22 cellular contexts compared by ENCODE assay signal in genomic region chr17:17132746-17133145, GRCh38.
DNase-seq lines count a peak whose midpoint lies in the region; ATAC-seq, FAIRE-seq and TF ChIP-seq lines count a peak whose summit lies in the region.
"Had no signal": no experiment of that assay in that cellular context is flagged by ENCODE, and none has a peak within 500 bp of the region (broad histone marks: within the 10 kb centered on the region; RNA-seq: fewer than 3 reads in every experiment).

No MANE protein-coding gene starts in this region.

- no peak for ATAC-seq in activated naive CD4-positive, alpha-beta T cell treated with anti-CD3 and anti-CD28 coated beads, Interleukin-2, amount 50 U/mL, for 72 hours
- ATAC-seq in K562 (no peak), GM18868 (IDR thresholded peaks at IDR 0.05; ENCODE audit: unreplicated experiment) (no peak)
- ATAC-seq in stimulated activated effector memory CD8-positive, alpha-beta T cell treated with anti-CD3 and anti-CD28 coated beads, Interleukin-12 subunit alpha, Interleukin-12 subunit beta, amount 100 ng/mL, for 72 hours: no peak
- ATAC-seq: GM12878, heart right ventricle had no signal

- no peaks in the 10 kb centered on the region for H3K9me3 ChIP-seq in K562 (replicated peaks; ENCODE audit: control insufficient read depth, insufficient read depth, low read depth, low read length)
- no peaks in the 10 kb centered on the region for H3K9me3 ChIP-seq in H9 (ENCODE audit: control insufficient read depth, low read depth, low read length)
- H3K9me3 ChIP-seq: heart right ventricle, left ventricle myocardium inferior, transverse colon had no signal

- H2BK20ac ChIP-seq in H9 (ENCODE audit: low read depth, low read length, poor library complexity, severe bottlenecking): no peak overlapping the region

- no peak overlapping the region for H2BK15ac ChIP-seq in H9 (ENCODE audit: low read depth, low read length)

- CTCF ChIA-PET in K562 (lab: Yijun Ruan, JAX; ENCODE audit: low intra/inter-chr PET ratio): no interaction called here

- H3K4me1 Mint-ChIP-seq in stimulated activated effector memory CD8-positive, alpha-beta T cell treated with anti-CD3 and anti-CD28 coated beads, Interleukin-12 subunit alpha, Interleukin-12 subunit beta, amount 100 ng/mL, for 72 hours: peaks cover 36% of the 10 kb centered on the region
- H3K4me1 Mint-ChIP-seq in H9: peaks cover 6 to 29% of the 10 kb centered on the region in 2 experiments

- no peak for TF ChIP-seq RAD21 in K562 (CRISPR knock-in tag; conservative IDR thresholded peaks at IDR 0.05 in 1 of 2, IDR thresholded peaks at IDR 0.05 in 1 of 2)

- POLR2A ChIA-PET in K562 (lab: Yijun Ruan, JAX): no interaction called here

- no peaks in the 10 kb centered on the region for H3K79me1 ChIP-seq in H9 (ENCODE audit: insufficient read depth, low read depth, low read length, poor library complexity, severe bottlenecking)

- H4K20me1 ChIP-seq in K562 (replicated peaks; ENCODE audit: control insufficient read depth, insufficient read depth, low read length) (0 out of 2 replicates have a peak, but pooled peaks cover 3% of the 10 kb centered on the region), H9 (ENCODE audit: control insufficient read depth, insufficient read depth, insufficient read length) (no peaks in the 10 kb centered on the region)

- H3K18ac ChIP-seq in H9 (ENCODE audit: insufficient read length, low read depth, low read length): no peak overlapping the region

- no peak overlapping the region for H3K4me3 ChIP-seq in K562
- H3K4me3 ChIP-seq: GM12878, heart right ventricle, left ventricle myocardium inferior, transverse colon had no signal

- H2AFZ ChIP-seq in K562 (ENCODE audit: low read depth, low read length) (no peak overlapping the region), H9 (ENCODE audit: low read length) (no peak overlapping the region)

- no peak overlapping the region for H2BK5ac ChIP-seq in H9 (ENCODE audit: insufficient read length, low read length)

- no peak for TF ChIP-seq POLR2A in K562 (conservative IDR thresholded peaks at IDR 0.05)

- DNase-seq in activated naive CD4-positive, alpha-beta T cell treated with anti-CD3 and anti-CD28 coated beads, Interleukin-2, amount 50 U/mL, for 72 hours (ENCODE audit: low spot score in 2 of 2): no peak
- DNase-seq in activated naive CD4-positive, alpha-beta T cell (lab: John Stamatoyannopoulos, UW): no peak
- no peak for DNase-seq in K562 (ENCODE audit: extremely low read depth in 1 of 4, low spot score in 3 of 4)
- no peak for DNase-seq in stimulated activated effector memory CD8-positive, alpha-beta T cell treated with anti-CD3 and anti-CD28 coated beads, Interleukin-12 subunit alpha, Interleukin-12 subunit beta, amount 100 ng/mL, for 72 hours (ENCODE audit: low spot score in 2 of 2)
- DNase-seq in NCI-H1436 treated with DMSO at 0.1 percent for 48 hours (lab: John Stamatoyannopoulos, UW): no peak
- DNase-seq in H9: no peak
- DNase-seq: central memory CD4-positive, alpha-beta T cell; COR-L47; DMS79 treated with DMSO at 0.1 percent for 48 hours; heart right ventricle; left ventricle myocardium inferior; NCI-H1092 treated with DMSO at 0.1 percent for 48 hours; NCI-H2107; NCI-H774; retina; stimulated activated CD4-positive, alpha-beta T cell treated with anti-CD3 and anti-CD28 coated beads, Interleukin-12 subunit alpha, Interleukin-12 subunit beta, amount 100 ng/mL, for 4 hours; stimulated activated CD4-positive, alpha-beta T cell treated with anti-CD3 and anti-CD28 coated beads, Interleukin-4, amount 100 ng/mL, for 4 hours; transverse colon had no signal

- H2BK12ac ChIP-seq in H9 (ENCODE audit: insufficient read length, low read depth, low read length): no peak overlapping the region

- H4K5ac ChIP-seq in H9 (ENCODE audit: insufficient read length, low read depth, low read length): no peak overlapping the region

- in situ Hi-C loops in K562 (cut with MboI): no loop called here

- peaks cover 0 to 3% of the 10 kb centered on the region in 2 experiments; a peak in 1 of 5 replicates for H3K4me1 ChIP-seq in K562 (replicated peaks in 1 of 2; ENCODE audit: control insufficient read depth in 2 of 2, insufficient read depth in 2 of 2, low read length in 2 of 2)
- H3K4me1 ChIP-seq in H9 (ENCODE audit: insufficient read depth, low read length): no peaks in the 10 kb centered on the region
- H3K4me1 ChIP-seq: transverse colon had no signal

- H3K4ac ChIP-seq in H9 (ENCODE audit: low read depth, low read length): no peak overlapping the region

- H3K23ac ChIP-seq in H9 (ENCODE audit: insufficient read length, low read depth, low read length): no peak overlapping the region

- H3K9me3 Mint-ChIP-seq in activated naive CD4-positive, alpha-beta T cell treated with anti-CD3 and anti-CD28 coated beads, Interleukin-2, amount 50 U/mL, for 72 hours: no peaks in the 10 kb centered on the region
- no peaks in the 10 kb centered on the region for H3K9me3 Mint-ChIP-seq in stimulated activated effector memory CD8-positive, alpha-beta T cell treated with anti-CD3 and anti-CD28 coated beads, Interleukin-12 subunit alpha, Interleukin-12 subunit beta, amount 100 ng/mL, for 72 hours
- no peaks in the 10 kb centered on the region; a peak in 1 of 5 replicates for H3K9me3 Mint-ChIP-seq in H9

- no peak overlapping the region for H3T11ph ChIP-seq in H9 (ENCODE audit: low read length)

- H2AK5ac ChIP-seq in H9 (ENCODE audit: insufficient read length, low read length): no peak overlapping the region

- no peak overlapping the region for H3K56ac ChIP-seq in H9 (ENCODE audit: insufficient read length, low read depth, low read length)

- H3K23me2 ChIP-seq in H9 (ENCODE audit: insufficient read length, low read depth, low read length, poor library complexity, severe bottlenecking): no peaks in the 10 kb centered on the region

- WGBS in K562 (ENCODE audit: insufficient coverage, low coverage, missing lambda C conversion rate): 91% methylated on average over 6 of the region's 8 CpGs
- no CpG with 5 or more reads among the region's 8 CpGs for WGBS in H9 (ENCODE audit: extremely low coverage, insufficient read length, low lambda C conversion rate)

- no peak overlapping the region for H4K91ac ChIP-seq in H9 (ENCODE audit: insufficient read length, low read depth, low read length)

- H3K9me1 ChIP-seq in K562 (ENCODE audit: control insufficient read depth, insufficient read depth, low read length): no peaks in the 10 kb centered on the region

- H3K27me3 ChIP-seq in K562 (ENCODE audit: control insufficient read depth in 2 of 2, insufficient read depth in 2 of 2, low read length in 2 of 2): no peaks in the 10 kb centered on the region
- no peaks in the 10 kb centered on the region for H3K27me3 ChIP-seq in layer of hippocampus (ENCODE audit: control insufficient read depth, insufficient read depth, low read length)
- no peaks in the 10 kb centered on the region for H3K27me3 ChIP-seq in H9 (ENCODE audit: insufficient read depth, low read length)
- H3K27me3 ChIP-seq: heart right ventricle, transverse colon had no signal

- no peak for TF ChIP-seq CTCF in K562 (IDR thresholded peaks at IDR 0.05 in 2 of 3, conservative IDR thresholded peaks at IDR 0.05 in 1 of 3; ENCODE audit: insufficient read depth in 2 of 3, low read depth in 1 of 3, low read length in 3 of 3)
- TF ChIP-seq CTCF in H9 (conservative IDR thresholded peaks at IDR 0.05): no peak

- intact Hi-C loops in K562 (cut with micrococcal nuclease): no loop called here

- H3K36me3 Mint-ChIP-seq in activated naive CD4-positive, alpha-beta T cell treated with anti-CD3 and anti-CD28 coated beads, Interleukin-2, amount 50 U/mL, for 72 hours: no peaks in the 10 kb centered on the region
- peaks cover 45% of the 10 kb centered on the region for H3K36me3 Mint-ChIP-seq in stimulated activated effector memory CD8-positive, alpha-beta T cell treated with anti-CD3 and anti-CD28 coated beads, Interleukin-12 subunit alpha, Interleukin-12 subunit beta, amount 100 ng/mL, for 72 hours
- peaks cover 6 to 13% (median 10%) of the 10 kb centered on the region in 3 experiments; a peak in 6 of 7 replicates for H3K36me3 Mint-ChIP-seq in H9 (ENCODE audit: insufficient read depth in 1 of 3, low read depth in 3 of 3)

- H3K4me3 Mint-ChIP-seq in stimulated activated effector memory CD8-positive, alpha-beta T cell treated with anti-CD3 and anti-CD28 coated beads, Interleukin-12 subunit alpha, Interleukin-12 subunit beta, amount 100 ng/mL, for 72 hours: no peak overlapping the region
- H3K4me3 Mint-ChIP-seq in H9: no peak overlapping the region

- 0 out of 3 replicates have a peak, but pooled peaks cover 4% of the 10 kb centered on the region for H3K36me3 ChIP-seq in K562 (ENCODE audit: control insufficient read depth, insufficient read depth, low read length)

- no peaks in the 10 kb centered on the region for H3K79me2 ChIP-seq in K562 (ENCODE audit: control insufficient read depth, insufficient read depth, low read length)
- no peaks in the 10 kb centered on the region for H3K79me2 ChIP-seq in H9 (ENCODE audit: insufficient read depth, low read length)

- H4K8ac ChIP-seq in H9 (replicated peaks; ENCODE audit: insufficient read length, low read depth, low read length): no peak overlapping the region

- H3K9ac ChIP-seq in K562 (ENCODE audit: insufficient read depth in 1 of 2, low read depth in 2 of 2, low read length in 2 of 2) (no peak overlapping the region), H9 (ENCODE audit: extremely low read depth, insufficient read length, low read length) (no peak overlapping the region)

- no peaks in the 10 kb centered on the region for H3K27me3 Mint-ChIP-seq in H9 (ENCODE audit: low read depth)

- FAIRE-seq in K562 (lab: Jason Lieb, UNC): no peak
- FAIRE-seq: A204.1, GM12878 had no signal

- H3K27ac ChIP-seq in K562 (ENCODE audit: extremely low read depth, low read depth, low read length): no peak overlapping the region
- peak overlapping the region; percentile 81 for H3K27ac ChIP-seq in layer of hippocampus (ENCODE audit: low read depth, low read length)
- H3K27ac ChIP-seq in H9 (ENCODE audit: insufficient read length, low read depth, low read length): no peak overlapping the region
- H3K27ac ChIP-seq: heart right ventricle, left ventricle myocardium inferior, transverse colon had no signal

- no peak overlapping the region for H2BK120ac ChIP-seq in H9 (ENCODE audit: low read depth, low read length, poor library complexity, severe bottlenecking)

- H3K4me2 ChIP-seq in K562 (ENCODE audit: insufficient read depth, low read length): no peak overlapping the region
- H3K4me2 ChIP-seq in H9 (ENCODE audit: insufficient read depth, insufficient read length, low read length): no peak overlapping the region

- H3K27ac Mint-ChIP-seq in activated naive CD4-positive, alpha-beta T cell treated with anti-CD3 and anti-CD28 coated beads, Interleukin-2, amount 50 U/mL, for 72 hours: peak overlapping the region; percentile 38 to 82
- peak overlapping the region; percentile 58 for H3K27ac Mint-ChIP-seq in stimulated activated effector memory CD8-positive, alpha-beta T cell treated with anti-CD3 and anti-CD28 coated beads, Interleukin-12 subunit alpha, Interleukin-12 subunit beta, amount 100 ng/mL, for 72 hours
- H3K27ac Mint-ChIP-seq in H9: peak overlapping the region in 1 of 3 experiments; percentile 68; a peak in 1 of 7 replicates

- no TSS peak for BruUV-seq in K562 (replicated peaks; lab: Mats Ljungman, UMichigan)

- no peak overlapping the region for H3K14ac ChIP-seq in H9 (ENCODE audit: insufficient read depth, low read length)

- no peak for TF ChIP-seq EP300 in K562 (IDR thresholded peaks at IDR 0.05; ENCODE audit: low read length)
